14 cellular contexts compared by ENCODE assay signal in genomic region chr14:101835566-101835965, GRCh38.
A peak's percentile ranks its signal among the peaks of the same experiment; 100 is the strongest.
DNase-seq lines count a peak whose midpoint lies in the region; ATAC-seq, FAIRE-seq and TF ChIP-seq lines count a peak whose summit lies in the region.
"Had no signal": no experiment of that assay in that cellular context is flagged by ENCODE, and none has a peak within 500 bp of the region (broad histone marks: within the 10 kb centered on the region; RNA-seq: fewer than 3 reads in every experiment).

No MANE protein-coding gene starts in this region.

- peaks cover 67% of the 10 kb centered on the region for H3K4me1 Mint-ChIP-seq in T-helper 17 cell
- H3K4me1 Mint-ChIP-seq in immature natural killer cell: peaks cover 88 to 98% of the 10 kb centered on the region in 2 donors

- no peaks in the 10 kb centered on the region for H3K9me3 Mint-ChIP-seq in immature natural killer cell
- H3K9me3 Mint-ChIP-seq: activated T-cell treated with anti-CD3 and anti-CD28 coated beads, Interleukin-2, amount 50 U/mL, for 4 hours had no signal

- H3K9me2 ChIP-seq in DOHH2 (replicated peaks; ENCODE audit: control insufficient read depth, low read length): no peaks in the 10 kb centered on the region

- H3K4me3 Mint-ChIP-seq in T-helper 17 cell: peak overlapping the region; percentile 49
- H3K4me3 Mint-ChIP-seq in immature natural killer cell: peak overlapping the region in 1 of 5 donors; percentile 15
- H3K4me3 Mint-ChIP-seq: activated T-cell treated with anti-CD3 and anti-CD28 coated beads, Interleukin-2, amount 50 U/mL, for 4 hours had no signal

- H3F3A ChIP-seq in DOHH2 (ENCODE audit: control insufficient read depth, insufficient read depth): peaks cover 28% of the 10 kb centered on the region

- no peaks in the 10 kb centered on the region for H3K9me3 ChIP-seq in DOHH2 (ENCODE audit: control insufficient read depth, insufficient read depth, low read length)
- H3K9me3 ChIP-seq in T-helper 17 cell (ENCODE audit: control insufficient read depth, low read length, poor library complexity, severe bottlenecking): no peaks in the 10 kb centered on the region
- no peaks in the 10 kb centered on the region for H3K9me3 ChIP-seq in skeletal muscle satellite cell (replicated peaks; ENCODE audit: low read length)
- no peaks in the 10 kb centered on the region for H3K9me3 ChIP-seq in pancreas
- H3K9me3 ChIP-seq: Caco-2 had no signal

- H3K36me3 ChIP-seq in DOHH2 (ENCODE audit: control insufficient read depth, low read length) (peaks cover 58% of the 10 kb centered on the region), skeletal muscle satellite cell (ENCODE audit: insufficient read depth, low read length) (no peaks in the 10 kb centered on the region), pancreas (no peaks in the 10 kb centered on the region)
- H3K36me3 ChIP-seq: cardiac muscle cell had no signal

- H3K4me3 ChIP-seq in DOHH2 (ENCODE audit: low read length): 0 out of 2 replicates have a peak overlapping the region, but pooled peaks have one; percentile 7
- no peak overlapping the region for H3K4me3 ChIP-seq in skeletal muscle satellite cell (ENCODE audit: low read length)
- no peak overlapping the region for H3K4me3 ChIP-seq in pancreas
- H3K4me3 ChIP-seq: cardiac muscle cell had no signal

- H3K27me3 ChIP-seq in DOHH2 (ENCODE audit: control insufficient read depth, low read length) (no peaks in the 10 kb centered on the region), skeletal muscle satellite cell (ENCODE audit: control insufficient read depth, insufficient read depth, low read length) (no peaks in the 10 kb centered on the region), pancreas (no peaks in the 10 kb centered on the region)
- H3K27me3 ChIP-seq: cardiac muscle cell had no signal

- FAIRE-seq in pancreas (lab: Jason Lieb, UNC): no peak

- H3K27ac Mint-ChIP-seq in T-helper 17 cell (peak overlapping the region; percentile 98), immature natural killer cell (peak overlapping the region; percentile 67 to 88 (median 84))

- peaks cover 98% of the 10 kb centered on the region for H3K79me2 ChIP-seq in DOHH2 (ENCODE audit: control insufficient read depth, low read length)

- no peak for TF ChIP-seq CTCF in DOHH2 (IDR thresholded peaks at IDR 0.05; ENCODE audit: low read depth, low read length, poor library complexity, severe bottlenecking)
- TF ChIP-seq CTCF in pancreas (IDR thresholded peaks at IDR 0.05): no peak

- no peaks in the 10 kb centered on the region for H3K27me3 Mint-ChIP-seq in T-helper 17 cell
- H3K27me3 Mint-ChIP-seq in immature natural killer cell (ENCODE audit: low read depth in 3 of 3): peaks cover 4 to 28% (median 16%) of the 10 kb centered on the region in 3 donors

- DNase-seq in T-helper 17 cell: no peak
- no peak for DNase-seq in immature natural killer cell
- no peak for DNase-seq in OCI-M2 (lab: John Stamatoyannopoulos, UW; ENCODE audit: unreplicated experiment)
- no peak for DNase-seq in pancreas
- DNase-seq: activated T-cell treated with anti-CD3 and anti-CD28 coated beads, Interleukin-2, amount 50 U/mL, for 4 hours; Caco-2; KBM-7; NCI-H1694; NCI-H774; SHP77 had no signal

- H3K9ac ChIP-seq in skeletal muscle satellite cell (ENCODE audit: low read depth, low read length): no peak overlapping the region

- ATAC-seq in T-helper 17 cell (no peak), GM21576 (IDR thresholded peaks at IDR 0.05; ENCODE audit: unreplicated experiment) (no peak), pancreas (no peak)

- peak overlapping the region; percentile 91 for H3K27ac ChIP-seq in DOHH2 (ENCODE audit: low read depth, low read length)
- H3K27ac ChIP-seq in pancreas: peak overlapping the region in 1 of 4 donors; percentile 18
- H3K27ac ChIP-seq: cardiac muscle cell had no signal

- H3K36me3 Mint-ChIP-seq in T-helper 17 cell (ENCODE audit: low read depth): peaks cover 5% of the 10 kb centered on the region
- H3K36me3 Mint-ChIP-seq in immature natural killer cell: peaks cover 3 to 31% (median 20%) of the 10 kb centered on the region in 3 donors

- peaks cover 11% of the 10 kb centered on the region; the same call in 1 of the 2 replicates for H4K20me1 ChIP-seq in DOHH2 (ENCODE audit: control insufficient read depth, insufficient read depth, low read depth, low read length)

- WGBS in pancreas, 2 donors: 82 to 85% methylated on average over 11 of the region's 11 CpGs

- peaks cover 94% of the 10 kb centered on the region for H3K4me1 ChIP-seq in DOHH2 (ENCODE audit: control insufficient read depth, low read length)
- peaks cover 24% of the 10 kb centered on the region for H3K4me1 ChIP-seq in skeletal muscle satellite cell (ENCODE audit: control insufficient read depth, insufficient read depth, low read length)
- peaks cover 19 to 41% (median 30%) of the 10 kb centered on the region in 3 donors for H3K4me1 ChIP-seq in pancreas

- intact Hi-C loops in pancreas (cut with DNase I): no loop called here

- H3K4me2 ChIP-seq in DOHH2 (ENCODE audit: low read length) (peak overlapping the region; percentile 85), skeletal muscle satellite cell (ENCODE audit: low read length) (peak overlapping the region; percentile 81)
